Comparison of ENCODE assay signal across 15 cellular contexts in genomic region chr14:99768381-99768780, GRCh38. TPM values are rescaled to one million over a fixed set of nuclear protein-coding genes. Genes with fewer than 3 reads are reported as not detected.
DNase-seq lines count a peak whose midpoint lies in the region; ATAC-seq and TF ChIP-seq lines count a peak whose summit lies in the region.
"Had no signal": no experiment of that assay in that cellular context is flagged by ENCODE, and none has a peak within 500 bp of the region (broad histone marks: within the 10 kb centered on the region; RNA-seq: fewer than 3 reads in every experiment).

No MANE protein-coding gene starts in this region.

- no peak overlapping the region for H3K4me3 Mint-ChIP-seq in Caco-2 (ENCODE audit: unreplicated experiment)
- no peak overlapping the region for H3K4me3 Mint-ChIP-seq in effector memory CD8-positive, alpha-beta T cell

- H3K9me3 ChIP-seq in A673 (ENCODE audit: low read depth, low read length, poor library complexity, severe bottlenecking) (no peaks in the 10 kb centered on the region), mucosa of descending colon (no peaks in the 10 kb centered on the region), Caco-2 (no peaks in the 10 kb centered on the region)
- H3K9me3 ChIP-seq: heart right ventricle had no signal

- TF ChIP-seq CTCF in A673 (conservative IDR thresholded peaks at IDR 0.05; ENCODE audit: low read depth, low read length) = no peak
- TF ChIP-seq CTCF in mucosa of descending colon (IDR thresholded peaks at IDR 0.05) = no peak
- TF ChIP-seq CTCF in Caco-2 (IDR thresholded peaks at IDR 0.05; ENCODE audit: insufficient read depth in 1 of 2, low read depth in 1 of 2, low read length in 1 of 2, severe bottlenecking in 1 of 2, unreplicated experiment in 1 of 2) = no peak

- no peaks in the 10 kb centered on the region for H3K9me3 Mint-ChIP-seq in Caco-2 (ENCODE audit: unreplicated experiment)
- H3K9me3 Mint-ChIP-seq in effector memory CD8-positive, alpha-beta T cell = no peaks in the 10 kb centered on the region

- H3K27ac ChIP-seq in A673 (ENCODE audit: low read depth, low read length, poor library complexity, severe bottlenecking) = no peak overlapping the region
- H3K27ac ChIP-seq: HL-60 had no signal

- BruUV-seq in A673 (replicated peaks; lab: Mats Ljungman, UMichigan) = no TSS peak
- BruUV-seq in Caco-2 (replicated peaks; lab: Mats Ljungman, UMichigan) = no TSS peak

- H3K27ac Mint-ChIP-seq in Caco-2 (ENCODE audit: unreplicated experiment) = no peak overlapping the region
- H3K27ac Mint-ChIP-seq in effector memory CD8-positive, alpha-beta T cell = no peak overlapping the region

- H3K36me3 Mint-ChIP-seq in Caco-2 (ENCODE audit: insufficient read depth, unreplicated experiment) = no peaks in the 10 kb centered on the region
- H3K36me3 Mint-ChIP-seq in effector memory CD8-positive, alpha-beta T cell (ENCODE audit: insufficient read depth) = no peaks in the 10 kb centered on the region

- POLR2A ChIA-PET in A673 (lab: Charles Lee; ENCODE audit: low non-redundant PET) = no interaction called here
- POLR2A ChIA-PET in Caco-2 (lab: Charles Lee) = no interaction called here

- CTCF ChIA-PET in A673 (lab: Charles Lee) (interaction anchor here (0.7 kb wide), 1 partner anchor 177 kb away, joined by 12 read pairs; no protein-coding TSS in a partner anchor), Caco-2 (lab: Charles Lee) (no interaction called here)

- intact Hi-C loops in A673 (cut with micrococcal nuclease; ENCODE audit: unreplicated experiment) = no loop called here
- intact Hi-C loops in mucosa of descending colon (cut with DNase I, micrococcal nuclease) = no loop called here
- intact Hi-C loops in Caco-2 (cut with micrococcal nuclease; ENCODE audit: unreplicated experiment) = no loop called here
- intact Hi-C loops in left colon (cut with DNase I, micrococcal nuclease) = no loop called here

- DNase-seq in A673 (ENCODE audit: low spot score) (peak; percentile 22), H7 (peak; percentile 52), ecto neural progenitor cell (ENCODE audit: low spot score) (peak; percentile 49), mucosa of descending colon (no peak), Caco-2 (no peak), left colon (no peak)
- DNase-seq in effector memory CD8-positive, alpha-beta T cell = no peak
- DNase-seq: activated T-cell treated with anti-CD3 and anti-CD28 coated beads, Interleukin-2, amount 50 U/mL, for 1 hour; heart right ventricle; KBM-7; NCI-H1417; NCI-H226; stimulated activated naive CD4-positive, alpha-beta T cell treated with Interleukin-2 at 50 U/mL for 16 hours had no signal

- H3K36me3 ChIP-seq in A673 (ENCODE audit: insufficient read depth, low read length, poor library complexity, severe bottlenecking) (no peaks in the 10 kb centered on the region), H7 (replicated peaks; ENCODE audit: control insufficient read depth, insufficient read depth, low read length) (no peaks in the 10 kb centered on the region), mucosa of descending colon (ENCODE audit: low read depth) (no peaks in the 10 kb centered on the region), Caco-2 (ENCODE audit: control insufficient read depth, insufficient read depth, low read length) (no peaks in the 10 kb centered on the region)
- H3K36me3 ChIP-seq: heart right ventricle had no signal

- H3K27me3 ChIP-seq in A673 (replicated peaks; ENCODE audit: insufficient read depth, low read depth, low read length, poor library complexity) (no peaks in the 10 kb centered on the region), H7 (ENCODE audit: control insufficient read depth, insufficient read depth, low read length) (no peaks in the 10 kb centered on the region), Caco-2 (replicated peaks; ENCODE audit: control insufficient read depth, insufficient read depth, low read length) (no peaks in the 10 kb centered on the region)
- H3K27me3 ChIP-seq: heart right ventricle had no signal

- no peaks in the 10 kb centered on the region for H3K4me1 Mint-ChIP-seq in Caco-2 (ENCODE audit: low read depth, unreplicated experiment)
- H3K4me1 Mint-ChIP-seq in effector memory CD8-positive, alpha-beta T cell (ENCODE audit: low read depth in 2 of 2) = no peaks in the 10 kb centered on the region

- ATAC-seq in mucosa of descending colon (peak; percentile 8), HG03159 (IDR thresholded peaks at IDR 0.05; ENCODE audit: unreplicated experiment) (no peak), left colon (no peak)
- no peak for ATAC-seq in effector memory CD8-positive, alpha-beta T cell (replicated peaks)

- H3K4me1 ChIP-seq in A673 (ENCODE audit: insufficient read depth, low read length, poor library complexity, severe bottlenecking) (no peaks in the 10 kb centered on the region), mucosa of descending colon (ENCODE audit: low read depth) (no peaks in the 10 kb centered on the region), Caco-2 (no peaks in the 10 kb centered on the region)

- H3K4me3 ChIP-seq in A673 (ENCODE audit: low read depth, low read length, poor library complexity, severe bottlenecking) (no peak overlapping the region), H7 (ENCODE audit: insufficient read depth, low read depth, low read length) (no peak overlapping the region), mucosa of descending colon (no peak overlapping the region), Caco-2 (ENCODE audit: low read depth, low read length) (no peak overlapping the region)
- H3K4me3 ChIP-seq: heart right ventricle had no signal

- peaks cover 3% of the 10 kb centered on the region for H3K27me3 Mint-ChIP-seq in Caco-2 (ENCODE audit: insufficient read depth, unreplicated experiment)
- peaks cover 35 to 57% of the 10 kb centered on the region in 2 donors for H3K27me3 Mint-ChIP-seq in effector memory CD8-positive, alpha-beta T cell

RNA-seq across cellular contexts. Expression of gene EML1, which starts 24.8 kb away (rescaled TPM):
- 34.1 and 39.5 TPM in 2 replicates for total RNA-seq in A673 (2021)
- 19.1 and 22.8 TPM in 2 replicates for total RNA-seq in H7 (2014; rRNA removed; shearing (Covaris generic))
- total RNA-seq in mucosa of descending colon = 10 to 100 TPM in 1 of 3 donors, 1 to 10 TPM in 2; 5.4 to 82.5 (median 8.1) TPM
- total RNA-seq in Caco-2 (2022) = 5.9 and 7.2 TPM in 2 replicates
- 10 to 100 TPM in 1 of 2 donors, 1 to 10 TPM in 1; 3.8 to 14.5 TPM for total RNA-seq in left colon

Comparison
In these comparisons a context has a peak if more than half of its experiments do, and no peak if none do; other contexts are left out.
1. DNase-seq: peak in A673 (single experiment), H7 (single experiment) and ecto neural progenitor cell (single experiment); none in mucosa of descending colon (0 of 3), Caco-2 (0 of 2), effector memory CD8-positive, alpha-beta T cell (0 of 3) and left colon (0 of 2).